Comparison of ENCODE assay signal across 1 cellular context in genomic region chr1:9867408-9868243, GRCh38.
TF ChIP-seq lines count a peak whose summit lies in the region.

No MANE protein-coding gene starts in this region.

TF ChIP-seq in HepG2, 621 proteins besides CTCF, POLR2A, EP300 and RAD21 (continued from another document):
- TF ChIP-seq, protein P1, sequence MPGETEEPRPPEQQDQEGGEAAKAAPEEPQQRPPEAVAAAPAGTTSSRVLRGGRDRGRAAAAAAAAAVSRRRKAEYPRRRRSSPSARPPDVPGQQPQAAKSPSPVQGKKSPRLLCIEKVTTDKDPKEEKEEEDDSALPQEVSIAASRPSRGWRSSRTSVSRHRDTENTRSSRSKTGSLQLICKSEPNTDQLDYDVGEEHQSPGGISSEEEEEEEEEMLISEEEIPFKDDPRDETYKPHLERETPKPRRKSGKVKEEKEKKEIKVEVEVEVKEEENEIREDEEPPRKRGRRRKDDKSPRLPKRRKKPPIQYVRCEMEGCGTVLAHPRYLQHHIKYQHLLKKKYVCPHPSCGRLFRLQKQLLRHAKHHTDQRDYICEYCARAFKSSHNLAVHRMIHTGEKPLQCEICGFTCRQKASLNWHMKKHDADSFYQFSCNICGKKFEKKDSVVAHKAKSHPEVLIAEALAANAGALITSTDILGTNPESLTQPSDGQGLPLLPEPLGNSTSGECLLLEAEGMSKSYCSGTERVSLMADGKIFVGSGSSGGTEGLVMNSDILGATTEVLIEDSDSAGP (CRISPR knock-in tag; IDR thresholded peaks at IDR 0.05; ENCODE audit: borderline replicate concordance) = peak; percentile 57; the same call in 1 of the 2 replicates
- TF ChIP-seq NCOR1 (IDR thresholded peaks at IDR 0.05; ENCODE audit: borderline replicate concordance, low read length) (no peak), HNF4A (CRISPR knock-in tag; IDR thresholded peaks at IDR 0.05) (no peak), ERF (CRISPR knock-in tag; IDR thresholded peaks at IDR 0.05) (0 out of 2 replicates have a peak, but pooled peaks have one; percentile 39), ZNF572 (CRISPR knock-in tag; IDR thresholded peaks at IDR 0.05) (peak; percentile 21; the same call in 1 of the 2 replicates), TRAFD1 (CRISPR knock-in tag; IDR thresholded peaks at IDR 0.05; ENCODE audit: borderline replicate concordance) (no peak)
- TF ChIP-seq, protein P2, sequence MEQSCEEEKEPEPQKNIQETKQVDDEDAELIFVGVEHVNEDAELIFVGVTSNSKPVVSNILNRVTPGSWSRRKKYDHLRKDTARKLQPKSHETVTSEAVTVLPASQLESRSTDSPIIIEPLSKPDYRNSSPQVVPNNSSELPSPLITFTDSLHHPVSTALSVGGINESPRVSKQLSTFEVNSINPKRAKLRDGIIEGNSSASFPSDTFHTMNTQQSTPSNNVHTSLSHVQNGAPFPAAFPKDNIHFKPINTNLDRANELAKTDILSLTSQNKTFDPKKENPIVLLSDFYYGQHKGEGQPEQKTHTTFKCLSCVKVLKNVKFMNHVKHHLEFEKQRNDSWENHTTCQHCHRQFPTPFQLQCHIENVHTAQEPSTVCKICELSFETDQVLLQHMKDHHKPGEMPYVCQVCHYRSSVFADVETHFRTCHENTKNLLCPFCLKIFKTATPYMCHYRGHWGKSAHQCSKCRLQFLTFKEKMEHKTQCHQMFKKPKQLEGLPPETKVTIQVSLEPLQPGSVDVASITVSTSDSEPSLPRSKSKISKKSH (CRISPR knock-in tag; IDR thresholded peaks at IDR 0.05; ENCODE audit: borderline replicate concordance) = 0 out of 2 replicates have a peak, but pooled peaks have one; percentile 43
